ENCODE assay signal across 1 cellular context in genomic region chr9:133715866-133716563, GRCh38.
TF ChIP-seq lines count a peak whose summit lies in the region.

No MANE protein-coding gene starts in this region.

TF ChIP-seq in HepG2, 621 proteins besides CTCF, POLR2A, EP300 and RAD21 (continued from another document and continues in another):
- TF ChIP-seq, protein P1, sequence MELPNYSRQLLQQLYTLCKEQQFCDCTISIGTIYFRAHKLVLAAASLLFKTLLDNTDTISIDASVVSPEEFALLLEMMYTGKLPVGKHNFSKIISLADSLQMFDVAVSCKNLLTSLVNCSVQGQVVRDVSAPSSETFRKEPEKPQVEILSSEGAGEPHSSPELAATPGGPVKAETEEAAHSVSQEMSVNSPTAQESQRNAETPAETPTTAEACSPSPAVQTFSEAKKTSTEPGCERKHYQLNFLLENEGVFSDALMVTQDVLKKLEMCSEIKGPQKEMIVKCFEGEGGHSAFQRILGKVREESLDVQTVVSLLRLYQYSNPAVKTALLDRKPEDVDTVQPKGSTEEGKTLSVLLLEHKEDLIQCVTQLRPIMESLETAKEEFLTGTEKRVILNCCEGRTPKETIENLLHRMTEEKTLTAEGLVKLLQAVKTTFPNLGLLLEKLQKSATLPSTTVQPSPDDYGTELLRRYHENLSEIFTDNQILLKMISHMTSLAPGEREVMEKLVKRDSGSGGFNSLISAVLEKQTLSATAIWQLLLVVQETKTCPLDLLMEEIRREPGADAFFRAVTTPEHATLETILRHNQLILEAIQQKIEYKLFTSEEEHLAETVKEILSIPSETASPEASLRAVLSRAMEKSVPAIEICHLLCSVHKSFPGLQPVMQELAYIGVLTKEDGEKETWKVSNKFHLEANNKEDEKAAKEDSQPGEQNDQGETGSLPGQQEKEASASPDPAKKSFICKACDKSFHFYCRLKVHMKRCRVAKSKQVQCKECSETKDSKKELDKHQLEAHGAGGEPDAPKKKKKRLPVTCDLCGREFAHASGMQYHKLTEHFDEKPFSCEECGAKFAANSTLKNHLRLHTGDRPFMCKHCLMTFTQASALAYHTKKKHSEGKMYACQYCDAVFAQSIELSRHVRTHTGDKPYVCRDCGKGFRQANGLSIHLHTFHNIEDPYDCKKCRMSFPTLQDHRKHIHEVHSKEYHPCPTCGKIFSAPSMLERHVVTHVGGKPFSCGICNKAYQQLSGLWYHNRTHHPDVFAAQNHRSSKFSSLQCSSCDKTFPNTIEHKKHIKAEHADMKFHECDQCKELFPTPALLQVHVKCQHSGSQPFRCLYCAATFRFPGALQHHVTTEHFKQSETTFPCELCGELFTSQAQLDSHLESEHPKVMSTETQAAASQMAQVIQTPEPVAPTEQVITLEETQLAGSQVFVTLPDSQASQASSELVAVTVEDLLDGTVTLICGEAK (IDR thresholded peaks at IDR 0.05) = no peak
- TF ChIP-seq, protein P1 (CRISPR knock-in tag; IDR thresholded peaks at IDR 0.05) = no peak; the same call in 1 of the 2 replicates
- TF ChIP-seq, protein P2, sequence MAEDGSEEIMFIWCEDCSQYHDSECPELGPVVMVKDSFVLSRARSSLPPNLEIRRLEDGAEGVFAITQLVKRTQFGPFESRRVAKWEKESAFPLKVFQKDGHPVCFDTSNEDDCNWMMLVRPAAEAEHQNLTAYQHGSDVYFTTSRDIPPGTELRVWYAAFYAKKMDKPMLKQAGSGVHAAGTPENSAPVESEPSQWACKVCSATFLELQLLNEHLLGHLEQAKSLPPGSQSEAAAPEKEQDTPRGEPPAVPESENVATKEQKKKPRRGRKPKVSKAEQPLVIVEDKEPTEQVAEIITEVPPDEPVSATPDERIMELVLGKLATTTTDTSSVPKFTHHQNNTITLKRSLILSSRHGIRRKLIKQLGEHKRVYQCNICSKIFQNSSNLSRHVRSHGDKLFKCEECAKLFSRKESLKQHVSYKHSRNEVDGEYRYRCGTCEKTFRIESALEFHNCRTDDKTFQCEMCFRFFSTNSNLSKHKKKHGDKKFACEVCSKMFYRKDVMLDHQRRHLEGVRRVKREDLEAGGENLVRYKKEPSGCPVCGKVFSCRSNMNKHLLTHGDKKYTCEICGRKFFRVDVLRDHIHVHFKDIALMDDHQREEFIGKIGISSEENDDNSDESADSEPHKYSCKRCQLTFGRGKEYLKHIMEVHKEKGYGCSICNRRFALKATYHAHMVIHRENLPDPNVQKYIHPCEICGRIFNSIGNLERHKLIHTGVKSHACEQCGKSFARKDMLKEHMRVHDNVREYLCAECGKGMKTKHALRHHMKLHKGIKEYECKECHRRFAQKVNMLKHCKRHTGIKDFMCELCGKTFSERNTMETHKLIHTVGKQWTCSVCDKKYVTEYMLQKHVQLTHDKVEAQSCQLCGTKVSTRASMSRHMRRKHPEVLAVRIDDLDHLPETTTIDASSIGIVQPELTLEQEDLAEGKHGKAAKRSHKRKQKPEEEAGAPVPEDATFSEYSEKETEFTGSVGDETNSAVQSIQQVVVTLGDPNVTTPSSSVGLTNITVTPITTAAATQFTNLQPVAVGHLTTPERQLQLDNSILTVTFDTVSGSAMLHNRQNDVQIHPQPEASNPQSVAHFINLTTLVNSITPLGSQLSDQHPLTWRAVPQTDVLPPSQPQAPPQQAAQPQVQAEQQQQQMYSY (CRISPR knock-in tag; IDR thresholded peaks at IDR 0.05) = no peak
- TF ChIP-seq, protein P3, sequence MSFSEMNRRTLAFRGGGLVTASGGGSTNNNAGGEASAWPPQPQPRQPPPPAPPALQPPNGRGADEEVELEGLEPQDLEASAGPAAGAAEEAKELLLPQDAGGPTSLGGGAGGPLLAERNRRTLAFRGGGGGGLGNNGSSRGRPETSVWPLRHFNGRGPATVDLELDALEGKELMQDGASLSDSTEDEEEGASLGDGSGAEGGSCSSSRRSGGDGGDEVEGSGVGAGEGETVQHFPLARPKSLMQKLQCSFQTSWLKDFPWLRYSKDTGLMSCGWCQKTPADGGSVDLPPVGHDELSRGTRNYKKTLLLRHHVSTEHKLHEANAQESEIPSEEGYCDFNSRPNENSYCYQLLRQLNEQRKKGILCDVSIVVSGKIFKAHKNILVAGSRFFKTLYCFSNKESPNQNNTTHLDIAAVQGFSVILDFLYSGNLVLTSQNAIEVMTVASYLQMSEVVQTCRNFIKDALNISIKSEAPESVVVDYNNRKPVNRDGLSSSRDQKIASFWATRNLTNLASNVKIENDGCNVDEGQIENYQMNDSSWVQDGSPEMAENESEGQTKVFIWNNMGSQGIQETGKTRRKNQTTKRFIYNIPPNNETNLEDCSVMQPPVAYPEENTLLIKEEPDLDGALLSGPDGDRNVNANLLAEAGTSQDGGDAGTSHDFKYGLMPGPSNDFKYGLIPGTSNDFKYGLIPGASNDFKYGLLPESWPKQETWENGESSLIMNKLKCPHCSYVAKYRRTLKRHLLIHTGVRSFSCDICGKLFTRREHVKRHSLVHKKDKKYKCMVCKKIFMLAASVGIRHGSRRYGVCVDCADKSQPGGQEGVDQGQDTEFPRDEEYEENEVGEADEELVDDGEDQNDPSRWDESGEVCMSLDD (CRISPR knock-in tag; IDR thresholded peaks at IDR 0.05; ENCODE audit: borderline replicate concordance) = peak; percentile 77; the same call in 1 of the 2 replicates
- TF ChIP-seq ZMYM2 (CRISPR knock-in tag; IDR thresholded peaks at IDR 0.05) = 0 out of 2 replicates have a peak, but pooled peaks have one; percentile 48
- TF ChIP-seq NFRKB (IDR thresholded peaks at IDR 0.05) = no peak
- TF ChIP-seq SIX1 (CRISPR knock-in tag; IDR thresholded peaks at IDR 0.05; ENCODE audit: borderline replicate concordance) = no peak
- TF ChIP-seq ZNF878 (CRISPR knock-in tag; IDR thresholded peaks at IDR 0.05) = no peak
- peak; percentile 74 for TF ChIP-seq NR2C2 (CRISPR knock-in tag; IDR thresholded peaks at IDR 0.05; ENCODE audit: borderline replicate concordance)
- no peak for TF ChIP-seq U2AF1 (optimal IDR thresholded peaks at IDR 0.05; ENCODE audit: low read depth, low read length)
- TF ChIP-seq JUN (CRISPR knock-in tag; IDR thresholded peaks at IDR 0.05) = no peak
- TF ChIP-seq TEAD3 (CRISPR knock-in tag; optimal IDR thresholded peaks at IDR 0.05; ENCODE audit: borderline replicate concordance) = peak; percentile 78
- TF ChIP-seq HOXA9 (CRISPR knock-in tag; IDR thresholded peaks at IDR 0.05; ENCODE audit: borderline replicate concordance) = no peak
- no peak for TF ChIP-seq ZNF670 (CRISPR knock-in tag; IDR thresholded peaks at IDR 0.05; ENCODE audit: borderline replicate concordance)
- no peak for TF ChIP-seq TEAD2 (CRISPR knock-in tag; IDR thresholded peaks at IDR 0.05)
- TF ChIP-seq ZNF552 (CRISPR knock-in tag; IDR thresholded peaks at IDR 0.05; ENCODE audit: borderline replicate concordance) = 0 out of 2 replicates have a peak, but pooled peaks have one; percentile 44
- TF ChIP-seq SRF (IDR thresholded peaks at IDR 0.05; ENCODE audit: low read depth, low read length) = no peak
- TF ChIP-seq FOXJ3 (CRISPR knock-in tag; IDR thresholded peaks at IDR 0.05; ENCODE audit: borderline replicate concordance) = peak; percentile 65; the same call in 1 of the 2 replicates
- no peak; the same call in 1 of the 2 replicates for TF ChIP-seq EED (CRISPR knock-in tag; IDR thresholded peaks at IDR 0.05)
- TF ChIP-seq, protein P4, sequence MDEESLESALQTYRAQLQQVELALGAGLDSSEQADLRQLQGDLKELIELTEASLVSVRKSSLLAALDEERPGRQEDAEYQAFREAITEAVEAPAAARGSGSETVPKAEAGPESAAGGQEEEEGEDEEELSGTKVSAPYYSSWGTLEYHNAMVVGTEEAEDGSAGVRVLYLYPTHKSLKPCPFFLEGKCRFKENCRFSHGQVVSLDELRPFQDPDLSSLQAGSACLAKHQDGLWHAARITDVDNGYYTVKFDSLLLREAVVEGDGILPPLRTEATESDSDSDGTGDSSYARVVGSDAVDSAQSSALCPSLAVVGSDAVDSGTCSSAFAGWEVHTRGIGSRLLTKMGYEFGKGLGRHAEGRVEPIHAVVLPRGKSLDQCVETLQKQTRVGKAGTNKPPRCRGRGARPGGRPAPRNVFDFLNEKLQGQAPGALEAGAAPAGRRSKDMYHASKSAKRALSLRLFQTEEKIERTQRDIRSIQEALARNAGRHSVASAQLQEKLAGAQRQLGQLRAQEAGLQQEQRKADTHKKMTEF (CRISPR knock-in tag; IDR thresholded peaks at IDR 0.05) = no peak
- no peak for TF ChIP-seq ZNF121 (CRISPR knock-in tag; IDR thresholded peaks at IDR 0.05)
- TF ChIP-seq, protein P5, sequence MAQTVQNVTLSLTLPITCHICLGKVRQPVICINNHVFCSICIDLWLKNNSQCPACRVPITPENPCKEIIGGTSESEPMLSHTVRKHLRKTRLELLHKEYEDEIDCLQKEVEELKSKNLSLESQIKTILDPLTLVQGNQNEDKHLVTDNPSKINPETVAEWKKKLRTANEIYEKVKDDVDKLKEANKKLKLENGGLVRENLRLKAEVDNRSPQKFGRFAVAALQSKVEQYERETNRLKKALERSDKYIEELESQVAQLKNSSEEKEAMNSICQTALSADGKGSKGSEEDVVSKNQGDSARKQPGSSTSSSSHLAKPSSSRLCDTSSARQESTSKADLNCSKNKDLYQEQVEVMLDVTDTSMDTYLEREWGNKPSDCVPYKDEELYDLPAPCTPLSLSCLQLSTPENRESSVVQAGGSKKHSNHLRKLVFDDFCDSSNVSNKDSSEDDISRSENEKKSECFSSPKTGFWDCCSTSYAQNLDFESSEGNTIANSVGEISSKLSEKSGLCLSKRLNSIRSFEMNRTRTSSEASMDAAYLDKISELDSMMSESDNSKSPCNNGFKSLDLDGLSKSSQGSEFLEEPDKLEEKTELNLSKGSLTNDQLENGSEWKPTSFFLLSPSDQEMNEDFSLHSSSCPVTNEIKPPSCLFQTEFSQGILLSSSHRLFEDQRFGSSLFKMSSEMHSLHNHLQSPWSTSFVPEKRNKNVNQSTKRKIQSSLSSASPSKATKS (CRISPR knock-in tag; IDR thresholded peaks at IDR 0.05) = no peak
- no peak for TF ChIP-seq ZNF558 (CRISPR knock-in tag; IDR thresholded peaks at IDR 0.05; ENCODE audit: borderline replicate concordance)
- TF ChIP-seq ATAD3A (CRISPR knock-in tag; IDR thresholded peaks at IDR 0.05) = no peak
- TF ChIP-seq, protein P6, sequence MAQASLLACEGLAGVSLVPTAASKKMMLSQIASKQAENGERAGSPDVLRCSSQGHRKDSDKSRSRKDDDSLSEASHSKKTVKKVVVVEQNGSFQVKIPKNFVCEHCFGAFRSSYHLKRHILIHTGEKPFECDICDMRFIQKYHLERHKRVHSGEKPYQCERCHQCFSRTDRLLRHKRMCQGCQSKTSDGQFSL (CRISPR knock-in tag; IDR thresholded peaks at IDR 0.05) = no peak
- TF ChIP-seq ZNF724P (CRISPR knock-in tag; IDR thresholded peaks at IDR 0.05; ENCODE audit: borderline replicate concordance) = peak; percentile 48; the same call in 1 of the 2 replicates
